In genomic region chr4:111854494-111855087, GRCh38 we compare ENCODE assay signal across 8 cellular contexts.
DNase-seq lines count a peak whose midpoint lies in the region; ATAC-seq and TF ChIP-seq lines count a peak whose summit lies in the region.

No MANE protein-coding gene starts in this region.

- H3K9me3 Mint-ChIP-seq in mesothelial cell of epicardium = peaks cover 3% of the 10 kb centered on the region

- H3K36me3 Mint-ChIP-seq in mesothelial cell of epicardium = no peaks in the 10 kb centered on the region

- H3K27ac Mint-ChIP-seq in mesothelial cell of epicardium = no peak overlapping the region

- no peaks in the 10 kb centered on the region for H3K27me3 Mint-ChIP-seq in mesothelial cell of epicardium (ENCODE audit: low read depth)

- peaks cover 2% of the 10 kb centered on the region for H3K4me1 Mint-ChIP-seq in mesothelial cell of epicardium

- in situ Hi-C loops in ACHN (cut with HindIII; ENCODE audit: low pct_ligation_motif_present, low pct_unique_long_range_greater_than_20kb, low sequenced_read_pairs) = no loop called here

- TF ChIP-seq CTCF in GM12873 (IDR thresholded peaks at IDR 0.05; ENCODE audit: insufficient read depth, low read depth, low read length, missing control alignments) (peak; percentile 58), cardiac fibroblast (IDR thresholded peaks at IDR 0.05; ENCODE audit: low read depth, low read length) (peak; percentile 58), mesothelial cell of epicardium (IDR thresholded peaks at IDR 0.05; ENCODE audit: unreplicated experiment) (peak; percentile 81)

- peak; percentile 78 for ATAC-seq in HG02870 (IDR thresholded peaks at IDR 0.05; ENCODE audit: unreplicated experiment)
- ATAC-seq in activated CD4-positive, CD25-positive, alpha-beta regulatory T cell treated with anti-CD3 and anti-CD28 coated beads, Interleukin-2, amount 50 U/mL, for 24 hours = no peak
- no peak for ATAC-seq in GM19324 (IDR thresholded peaks at IDR 0.05; ENCODE audit: low FRiP score, unreplicated experiment)

- no peak overlapping the region for H3K4me3 ChIP-seq in cardiac fibroblast (replicated peaks in 1 of 2; ENCODE audit: low read depth in 2 of 2, low read length in 2 of 2)

- H3K4me3 Mint-ChIP-seq in mesothelial cell of epicardium = no peak overlapping the region

- DNase-seq in ACHN (peak; percentile 25), NCI-H526 treated with DMSO at 0.1 percent for 48 hours (lab: John Stamatoyannopoulos, UW) (peak; percentile 46), cardiac fibroblast (ENCODE audit: low read depth in 2 of 2) (peak; percentile 49 to 58), mesothelial cell of epicardium (ENCODE audit: low spot score in 2 of 2, unreplicated experiment in 2 of 2) (no peak)

Comparison
In these comparisons a context has a peak if more than half of its experiments do, and no peak if none do; other contexts are left out.
1. DNase-seq: peak in ACHN (single experiment), NCI-H526 treated with DMSO at 0.1 percent for 48 hours (single experiment) and cardiac fibroblast (2 of 2); none in mesothelial cell of epicardium (0 of 2).
2. Peak in every context shown above with its lines, with median percentiles within 50 percentile points of each other: CTCF ChIP-seq.